8 cellular contexts compared by ENCODE assay signal in the genomic region with DNA sequence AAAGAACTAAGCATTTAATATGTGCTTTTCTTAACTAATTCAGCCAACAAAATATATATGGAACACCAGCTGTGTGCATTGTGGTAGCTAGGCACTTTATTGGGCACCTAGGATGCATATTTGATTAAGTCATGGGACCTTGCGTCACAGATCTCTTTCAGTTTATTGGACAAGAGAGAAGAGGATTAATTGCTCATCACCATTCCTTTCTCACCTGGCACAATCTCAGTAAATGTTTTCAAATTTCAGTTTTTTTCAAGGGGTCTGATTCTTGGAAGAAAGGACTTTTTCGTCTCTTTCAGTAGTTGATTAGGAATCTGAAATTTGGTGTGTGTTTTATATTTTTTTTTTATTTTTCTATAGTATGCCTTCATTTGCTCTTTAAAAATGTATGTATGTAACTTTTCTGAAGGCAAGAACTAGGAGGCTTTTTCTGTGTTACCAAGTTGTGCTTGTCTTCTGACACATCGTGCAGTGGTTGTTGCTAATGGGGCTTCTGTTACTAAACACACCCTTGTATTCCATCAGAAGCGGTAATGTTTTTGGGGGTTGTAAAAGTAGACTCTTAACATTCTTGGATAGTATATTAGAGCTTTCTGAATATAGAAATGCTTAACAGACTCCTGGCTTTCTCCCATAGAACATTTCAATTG.
DNase-seq lines count a peak whose midpoint lies in the region; ATAC-seq and TF ChIP-seq lines count a peak whose summit lies in the region.

No MANE protein-coding gene starts in this region.

- no peak for ATAC-seq in effector memory CD8-positive, alpha-beta T cell (replicated peaks)
- ATAC-seq in GM18873 (IDR thresholded peaks at IDR 0.05; ENCODE audit: low FRiP score, unreplicated experiment), result no peak

- H3K36me3 ChIP-seq in NT2/D1 (ENCODE audit: insufficient read depth, insufficient read length, low read length) (peaks cover 44% of the 10 kb centered on the region), parathyroid adenoma (ENCODE audit: control insufficient read depth, insufficient read depth, low read length) (peaks cover 4% of the 10 kb centered on the region)

- TF ChIP-seq CTCF in GM10266 (IDR thresholded peaks at IDR 0.05; ENCODE audit: control insufficient read depth, insufficient read depth, low read depth, missing control alignments), result no peak
- TF ChIP-seq CTCF in parathyroid adenoma (IDR thresholded peaks at IDR 0.05), result no peak

- no peak overlapping the region for H2AFZ ChIP-seq in parathyroid adenoma

- H3K27me3 Mint-ChIP-seq in effector memory CD8-positive, alpha-beta T cell, result no peaks in the 10 kb centered on the region

- peak overlapping the region; percentile 80 for H3K9ac ChIP-seq in NT2/D1 (ENCODE audit: insufficient read length, low read depth)
- peak overlapping the region; percentile 99 for H3K9ac ChIP-seq in parathyroid adenoma

- peaks cover 56% of the 10 kb centered on the region for H3K79me2 ChIP-seq in parathyroid adenoma

- H3K4me3 ChIP-seq in NT2/D1 (ENCODE audit: insufficient read length, low read depth) (peak overlapping the region; percentile 87), parathyroid adenoma (ENCODE audit: low read depth, low read length) (peak overlapping the region; percentile 90)

- H3K4me1 ChIP-seq in NT2/D1 (ENCODE audit: insufficient read depth, insufficient read length) (no peaks in the 10 kb centered on the region), parathyroid adenoma (peaks cover 5% of the 10 kb centered on the region)

- peak overlapping the region; percentile 99 for H3K27ac ChIP-seq in parathyroid adenoma

- DNase-seq in GM10266 (ENCODE audit: extremely low spot score) (peak; percentile 21), NT2/D1 (ENCODE audit: low read depth, low spot score) (no peak), NCI-H226 (no peak), 8988T (no peak)
- no peak for DNase-seq in effector memory CD8-positive, alpha-beta T cell
- DNase-seq in stimulated activated CD4-positive, alpha-beta T cell treated with anti-CD3 and anti-CD28 coated beads, Interleukin-4, amount 100 ng/mL, for 4 hours, result no peak

- peaks cover 51 to 66% of the 10 kb centered on the region in 2 donors for H3K4me1 Mint-ChIP-seq in effector memory CD8-positive, alpha-beta T cell (ENCODE audit: low read depth in 2 of 2)

- no peaks in the 10 kb centered on the region for H3K9me3 ChIP-seq in NT2/D1 (ENCODE audit: insufficient read depth, low read length)
- H3K9me3 ChIP-seq in parathyroid adenoma (ENCODE audit: control insufficient read depth, low read length), result no peaks in the 10 kb centered on the region

- H3K27me3 ChIP-seq in NT2/D1 (ENCODE audit: insufficient read depth, insufficient read length) (peaks cover 5% of the 10 kb centered on the region), parathyroid adenoma (ENCODE audit: control insufficient read depth, insufficient read depth, low read length) (no peaks in the 10 kb centered on the region)

- peaks cover 78% of the 10 kb centered on the region for H3K36me3 Mint-ChIP-seq in effector memory CD8-positive, alpha-beta T cell (ENCODE audit: insufficient read depth)

- peak overlapping the region; percentile 92 to 94 for H3K4me3 Mint-ChIP-seq in effector memory CD8-positive, alpha-beta T cell

- H3K27ac Mint-ChIP-seq in effector memory CD8-positive, alpha-beta T cell, result peak overlapping the region; percentile 98

- peak overlapping the region; percentile 85 for H3K4me2 ChIP-seq in parathyroid adenoma (ENCODE audit: low read length)

- H3K9me3 Mint-ChIP-seq in effector memory CD8-positive, alpha-beta T cell, result no peaks in the 10 kb centered on the region
